ENCODE assay signal across 16 cellular contexts in genomic region chr1:53734650-53735211, GRCh38. TPM values are rescaled to one million over a fixed set of nuclear protein-coding genes. Genes with fewer than 3 reads are reported as not detected.
DNase-seq lines count a peak whose midpoint lies in the region; ATAC-seq and TF ChIP-seq lines count a peak whose summit lies in the region.
"Had no signal": no experiment of that assay in that cellular context is flagged by ENCODE, and none has a peak within 500 bp of the region (broad histone marks: within the 10 kb centered on the region; RNA-seq: fewer than 3 reads in every experiment).

No MANE protein-coding gene starts in this region.

- H3K4me3 ChIP-seq in GM23338: no peak overlapping the region
- H3K4me3 ChIP-seq in endodermal cell (ENCODE audit: low read length): no peak overlapping the region
- H3K4me3 ChIP-seq in testis: no peak overlapping the region
- no peak overlapping the region for H3K4me3 ChIP-seq in spleen
- H3K4me3 ChIP-seq: esophagus muscularis mucosa, thoracic aorta had no signal

- H3K9ac ChIP-seq in endodermal cell (ENCODE audit: extremely low read depth, low read length, poor library complexity, severe bottlenecking): no peak overlapping the region

- TF ChIP-seq POLR2A in testis (IDR thresholded peaks at IDR 0.05): no peak
- TF ChIP-seq POLR2A in spleen (IDR thresholded peaks at IDR 0.05): no peak

- TF ChIP-seq CTCF in GM23338 (conservative IDR thresholded peaks at IDR 0.05; ENCODE audit: low read depth in 2 of 2) (no peak), endodermal cell (conservative IDR thresholded peaks at IDR 0.05) (no peak), osteocyte (IDR thresholded peaks at IDR 0.05) (no peak), testis (IDR thresholded peaks at IDR 0.05) (no peak), spleen (IDR thresholded peaks at IDR 0.05 in 8 of 11, conservative IDR thresholded peaks at IDR 0.05 in 3 of 11) (no peak)

- no peak for DNase-seq in GM23338 (ENCODE audit: low spot score)
- peak; percentile 18 for DNase-seq in NCI-H2196 treated with DMSO at 0.1 percent for 48 hours (lab: John Stamatoyannopoulos, UW; ENCODE audit: unreplicated experiment)
- DNase-seq in endodermal cell: peak; percentile 65
- no peak for DNase-seq in osteocyte (ENCODE audit: extremely low spot score, unreplicated experiment)
- no peak for DNase-seq in testis
- DNase-seq in spleen: no peak
- DNase-seq: activated CD4-positive, alpha-beta T cell treated with anti-CD3 and anti-CD28 coated beads for 48 hours; activated effector memory CD4-positive, alpha-beta T cell treated with anti-CD3 and anti-CD28 coated beads, Interleukin-2, amount 50 U/mL, for 16 hours; cerebellar nuclear complex; NCI-H1105; small intestine; T-cell had no signal

- ATAC-seq in GM23338 (peak; percentile 5; the same call in 1 of the 3 replicates), GM19395 (IDR thresholded peaks at IDR 0.05; ENCODE audit: unreplicated experiment) (no peak), HG02571 (IDR thresholded peaks at IDR 0.05; ENCODE audit: unreplicated experiment) (no peak)
- ATAC-seq: T-cell had no signal

- no peak overlapping the region; the same call in 1 of the 2 replicates for H3K4me2 ChIP-seq in GM23338

- H3F3A ChIP-seq in GM23338 (replicated peaks; ENCODE audit: low read depth): peaks cover 3% of the 10 kb centered on the region; the same call in 1 of the 2 replicates

- H3K27me3 Mint-ChIP-seq in GM23338 (ENCODE audit: insufficient read depth, low read depth, poor library complexity) (peaks cover 49% of the 10 kb centered on the region), endodermal cell (ENCODE audit: insufficient read depth) (peaks cover 30% of the 10 kb centered on the region), osteocyte (ENCODE audit: unreplicated experiment) (no peaks in the 10 kb centered on the region)

- WGBS in endodermal cell (ENCODE audit: insufficient coverage in 1 of 2, insufficient read length in 1 of 2), 2 experiments: 82 to 89% methylated on average over 6 to 10 of the region's 10 CpGs
- 84 to 86% methylated on average over 10 of the region's 10 CpGs for WGBS in testis, 2 donors
- 74 to 88% (median 82%) methylated on average over 10 of the region's 10 CpGs for WGBS in spleen, 5 donors

- no peaks in the 10 kb centered on the region for H3K36me3 ChIP-seq in GM23338 (ENCODE audit: insufficient read depth)
- H3K36me3 ChIP-seq in endodermal cell (ENCODE audit: control insufficient read depth, insufficient read depth, low read length): no peaks in the 10 kb centered on the region
- H3K36me3 ChIP-seq in testis (ENCODE audit: low read depth, missing control alignments): no peaks in the 10 kb centered on the region
- no peaks in the 10 kb centered on the region for H3K36me3 ChIP-seq in spleen
- H3K36me3 ChIP-seq: esophagus muscularis mucosa, thoracic aorta had no signal

- H4K20me1 ChIP-seq in GM23338 (replicated peaks; ENCODE audit: insufficient read depth): no peaks in the 10 kb centered on the region

- H3K36me3 Mint-ChIP-seq in GM23338 (ENCODE audit: low read depth) (no peaks in the 10 kb centered on the region), endodermal cell (ENCODE audit: low read depth) (no peaks in the 10 kb centered on the region), osteocyte (ENCODE audit: unreplicated experiment) (peaks cover 5% of the 10 kb centered on the region)
- H3K36me3 Mint-ChIP-seq: T-cell had no signal

- no peaks in the 10 kb centered on the region for H3K9me3 ChIP-seq in endodermal cell (ENCODE audit: control insufficient read depth, low read length)
- H3K9me3 ChIP-seq in testis: no peaks in the 10 kb centered on the region
- H3K9me3 ChIP-seq in spleen: no peaks in the 10 kb centered on the region
- H3K9me3 ChIP-seq: esophagus muscularis mucosa, thoracic aorta had no signal

- H3K4me3 Mint-ChIP-seq in GM23338 (no peak overlapping the region), endodermal cell (no peak overlapping the region), osteocyte (ENCODE audit: unreplicated experiment) (peak overlapping the region; percentile 81)
- H3K4me3 Mint-ChIP-seq: T-cell had no signal

- H3K9me2 ChIP-seq in GM23338 (ENCODE audit: insufficient read depth): no peaks in the 10 kb centered on the region

- H3K27ac Mint-ChIP-seq in GM23338 (no peak overlapping the region), endodermal cell (no peak overlapping the region), osteocyte (ENCODE audit: unreplicated experiment) (peak overlapping the region; percentile 97)
- H3K27ac Mint-ChIP-seq: T-cell had no signal

- H3K4me1 ChIP-seq in GM23338 (ENCODE audit: insufficient read depth): peaks cover 9% of the 10 kb centered on the region; the same call in 1 of the 2 replicates
- peaks cover 11% of the 10 kb centered on the region for H3K4me1 ChIP-seq in endodermal cell (ENCODE audit: control insufficient read depth, insufficient read depth, low read length)
- peaks cover 7% of the 10 kb centered on the region for H3K4me1 ChIP-seq in testis
- H3K4me1 ChIP-seq in spleen: peaks cover 11 to 26% (median 21%) of the 10 kb centered on the region in 6 donors

- H3K4me1 Mint-ChIP-seq in GM23338 (peaks cover 12% of the 10 kb centered on the region), endodermal cell (peaks cover 20% of the 10 kb centered on the region), osteocyte (ENCODE audit: unreplicated experiment) (peaks cover 75% of the 10 kb centered on the region)

- H3K27me3 ChIP-seq in GM23338 (ENCODE audit: insufficient read depth) (peaks cover 56% of the 10 kb centered on the region), endodermal cell (ENCODE audit: control insufficient read depth, insufficient read depth, low read length, poor library complexity, severe bottlenecking) (peaks cover 43% of the 10 kb centered on the region), testis (no peaks in the 10 kb centered on the region), spleen (replicated peaks in 1 of 7) (peaks cover 0 to 56% (median 27%) of the 10 kb centered on the region in 7 donors)

- H3K27ac ChIP-seq in GM23338 (ENCODE audit: low read depth): no peak overlapping the region
- no peak overlapping the region for H3K27ac ChIP-seq in endodermal cell (ENCODE audit: low read depth, low read length)
- no peak overlapping the region for H3K27ac ChIP-seq in testis
- H3K27ac ChIP-seq in spleen: no peak overlapping the region
- H3K27ac ChIP-seq: esophagus muscularis mucosa, thoracic aorta had no signal

- intact Hi-C loops in testis (cut with DNase I; ENCODE audit: low total_unique reads) (no loop called here), spleen (cut with DNase I; ENCODE audit: low total_unique reads) (no loop called here)

- H2AFZ ChIP-seq in GM23338: no peak overlapping the region

- H3K79me2 ChIP-seq in GM23338 (replicated peaks; ENCODE audit: insufficient read depth): no peaks in the 10 kb centered on the region

- H3K9me3 Mint-ChIP-seq in GM23338: no peaks in the 10 kb centered on the region
- no peaks in the 10 kb centered on the region for H3K9me3 Mint-ChIP-seq in endodermal cell
- no peaks in the 10 kb centered on the region for H3K9me3 Mint-ChIP-seq in osteocyte (ENCODE audit: unreplicated experiment)
- H3K9me3 Mint-ChIP-seq: T-cell had no signal

TF ChIP-seq in GM23338, 12 proteins besides CTCF, POLR2A, EP300 and RAD21 (continues in another document):
- TF ChIP-seq CREB1 (CRISPR knock-in tag; IDR thresholded peaks at IDR 0.05; ENCODE audit: low read depth) (no peak), ETS1 (IDR thresholded peaks at IDR 0.05) (no peak), REST (IDR thresholded peaks at IDR 0.05; ENCODE audit: unreplicated experiment) (no peak), NANOG (IDR thresholded peaks at IDR 0.05; ENCODE audit: borderline replicate concordance) (no peak), EZH2 (IDR thresholded peaks at IDR 0.05; ENCODE audit: low read depth, unreplicated experiment) (no peak)

RNA-seq across cellular contexts. Expression of gene GLIS1, which starts 4.2 kb away (rescaled TPM):
- 0.04 and 0.31 TPM in 2 replicates for total RNA-seq in GM23338 (2014; rRNA removed; shearing (Covaris generic))
- polyA plus RNA-seq in GM23338 (2016; fragmentation: Nextera tagmentation; extraction: Ambion mirVana) (0.12 and 0.26 TPM in 2 replicates), testis (ENCODE audit: insufficient read depth, low read depth, low replicate concordance) (2.9 TPM), spleen (under 1 TPM in 2 of 3 donors, not detected in 1; 0.04 to 0.26 TPM)
- total RNA-seq in endodermal cell (1 to 10 TPM; 2.1 to 3.9 TPM), osteocyte (38.0 and 38.3 TPM in 2 replicates), testis (1 to 10 TPM; 3.8 to 6.1 TPM), spleen (under 1 TPM in 3 of 7 donors, not detected in 4; 0.13 to 0.39 (median 0.28) TPM)
- polyA plus RNA-seq in endodermal cell (2013, experiment 1 of 2): 0.43 TPM
- polyA plus RNA-seq in endodermal cell (2013, experiment 2 of 2): 0.25 TPM
- total RNA-seq: T-cell had no signal

Comparison
In these comparisons a context has a peak if more than half of its experiments do, and no peak if none do; other contexts are left out.
1. DNase-seq: peak in NCI-H2196 treated with DMSO at 0.1 percent for 48 hours (single experiment) and endodermal cell (single experiment); none in GM23338 (single experiment), osteocyte (single experiment), testis (single experiment) and spleen (single experiment).